17 cellular contexts compared by ENCODE assay signal in the genomic region with DNA sequence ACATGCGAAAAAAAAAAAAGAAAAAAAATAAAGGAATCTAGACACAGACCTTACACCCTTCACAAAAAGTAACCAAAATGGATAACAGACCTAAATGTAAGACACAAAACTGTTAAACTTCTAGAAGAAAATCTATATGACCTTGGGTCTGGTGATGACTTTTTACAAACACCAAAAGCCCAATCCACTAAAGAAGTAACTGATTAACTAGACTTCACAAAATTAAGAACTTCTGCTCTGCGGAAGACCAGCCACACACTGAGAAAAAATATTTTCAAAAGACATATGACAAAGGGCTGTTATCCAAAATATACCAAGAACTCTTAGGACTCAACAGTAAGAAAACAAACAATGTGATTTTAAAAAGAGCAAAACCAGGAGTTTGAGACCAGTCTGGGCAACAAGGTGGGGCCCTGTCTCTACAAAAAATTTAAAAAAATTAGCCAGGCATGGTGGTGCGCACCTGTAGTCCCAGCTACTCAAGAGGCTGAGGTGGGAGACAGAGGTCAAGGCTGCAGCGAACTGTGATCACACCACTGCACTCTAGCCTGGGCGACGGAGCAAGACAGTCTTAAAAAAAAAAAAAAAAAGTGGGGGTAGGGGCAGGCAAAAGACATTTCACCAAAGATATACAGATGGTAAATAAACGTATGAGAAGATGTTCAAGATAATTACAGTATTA. TPM values are rescaled to one million over a fixed set of nuclear protein-coding genes. Genes with fewer than 3 reads are reported as not detected.
DNase-seq lines count a peak whose midpoint lies in the region; ATAC-seq and TF ChIP-seq lines count a peak whose summit lies in the region.
"Had no signal": no experiment of that assay in that cellular context is flagged by ENCODE, and none has a peak within 500 bp of the region (broad histone marks: within the 10 kb centered on the region; RNA-seq: fewer than 3 reads in every experiment).

No MANE protein-coding gene starts in this region.

- H3K36me3 ChIP-seq in psoas muscle (ENCODE audit: insufficient read depth in 1 of 2, low read depth in 1 of 2), result peaks cover 0 to 55% of the 10 kb centered on the region in 2 donors

- H3K27me3 Mint-ChIP-seq in CD14-positive monocyte (ENCODE audit: low read depth in 3 of 3) (no peaks in the 10 kb centered on the region), IgD-negative memory B cell (no peaks in the 10 kb centered on the region)
- no peaks in the 10 kb centered on the region for H3K27me3 Mint-ChIP-seq in activated T-cell treated with anti-CD3 and anti-CD28 coated beads, Interleukin-2, amount 50 U/mL, for 4 hours (ENCODE audit: low read depth)
- H3K27me3 Mint-ChIP-seq: CD8-positive, alpha-beta memory T cell had no signal

- ATAC-seq in left lobe of liver (peak; percentile 43), psoas muscle (no peak)
- ATAC-seq in activated T-cell treated with anti-CD3 and anti-CD28 coated beads, Interleukin-2, amount 50 U/mL, for 4 hours, result no peak

- H3K27ac ChIP-seq in psoas muscle, result peak overlapping the region; percentile 58

- peaks cover 2% of the 10 kb centered on the region for H3K4me1 Mint-ChIP-seq in CD14-positive monocyte
- H3K4me1 Mint-ChIP-seq in IgD-negative memory B cell, result peaks cover 41 to 53% (median 47%) of the 10 kb centered on the region in 3 donors
- H3K4me1 Mint-ChIP-seq in activated T-cell treated with anti-CD3 and anti-CD28 coated beads, Interleukin-2, amount 50 U/mL, for 4 hours (ENCODE audit: low read depth), result peaks cover 46% of the 10 kb centered on the region

- H3K4me3 ChIP-seq in psoas muscle, result no peak overlapping the region

- H3K4me3 Mint-ChIP-seq in CD14-positive monocyte, result no peak overlapping the region
- H3K4me3 Mint-ChIP-seq in IgD-negative memory B cell, result no peak overlapping the region
- H3K4me3 Mint-ChIP-seq in activated T-cell treated with anti-CD3 and anti-CD28 coated beads, Interleukin-2, amount 50 U/mL, for 4 hours, result no peak overlapping the region
- H3K4me3 Mint-ChIP-seq: CD8-positive, alpha-beta memory T cell; HFFc6 had no signal

- H3K27me3 ChIP-seq in psoas muscle (ENCODE audit: insufficient read depth in 3 of 3, low read length in 2 of 3), result no peaks in the 10 kb centered on the region
- H3K27me3 ChIP-seq: BE2C had no signal

- H3K36me3 Mint-ChIP-seq in CD14-positive monocyte (peaks cover 70 to 87% of the 10 kb centered on the region in 2 donors), IgD-negative memory B cell (peaks cover 20% of the 10 kb centered on the region)
- H3K36me3 Mint-ChIP-seq in activated T-cell treated with anti-CD3 and anti-CD28 coated beads, Interleukin-2, amount 50 U/mL, for 4 hours (ENCODE audit: insufficient read depth), result peaks cover 53% of the 10 kb centered on the region

- H3K4me1 ChIP-seq in psoas muscle, result peaks cover 39% of the 10 kb centered on the region
- H3K4me1 ChIP-seq: BE2C had no signal

- no peaks in the 10 kb centered on the region for H3K9me3 ChIP-seq in psoas muscle
- H3K9me3 ChIP-seq: BE2C had no signal

- 92 to 98% (median 95%) methylated on average over 7 of the region's 7 CpGs for WGBS in psoas muscle, 3 donors

- H3K9me3 Mint-ChIP-seq in CD14-positive monocyte, result peaks cover 0 to 2% (median 0%) of the 10 kb centered on the region in 7 donors
- no peaks in the 10 kb centered on the region for H3K9me3 Mint-ChIP-seq in IgD-negative memory B cell
- H3K9me3 Mint-ChIP-seq in activated T-cell treated with anti-CD3 and anti-CD28 coated beads, Interleukin-2, amount 50 U/mL, for 4 hours, result no peaks in the 10 kb centered on the region
- H3K9me3 Mint-ChIP-seq: CD8-positive, alpha-beta memory T cell; HFFc6 had no signal

- H3K27ac Mint-ChIP-seq in CD14-positive monocyte, result peak overlapping the region in 5 of 7 donors; percentile 16 to 77 (median 47)
- peak overlapping the region in 2 of 3 donors; percentile 46 to 83 for H3K27ac Mint-ChIP-seq in IgD-negative memory B cell
- H3K27ac Mint-ChIP-seq: HFFc6 had no signal

- intact Hi-C loops in CD14-positive monocyte (cut with micrococcal nuclease), result no loop called here
- intact Hi-C loops in psoas muscle (cut with DNase I), result no loop called here

- TF ChIP-seq CTCF in CD14-positive monocyte (IDR thresholded peaks at IDR 0.05), result no peak
- no peak for TF ChIP-seq CTCF in psoas muscle (IDR thresholded peaks at IDR 0.05)

- DNase-seq in CD14-positive monocyte (ENCODE audit: low spot score) (no peak), left lobe of liver (ENCODE audit: low spot score) (no peak), psoas muscle (no peak), NCI-H524 treated with DMSO at 0.1 percent for 48 hours (lab: John Stamatoyannopoulos, UW) (no peak), NK-92 (lab: John Stamatoyannopoulos, UW; ENCODE audit: unreplicated experiment) (no peak), anterior cingulate cortex (lab: John Stamatoyannopoulos, UW) (no peak)
- no peak for DNase-seq in activated T-cell treated with anti-CD3 and anti-CD28 coated beads, Interleukin-2, amount 50 U/mL, for 4 hours
- DNase-seq: BE2C; CD8-positive, alpha-beta memory T cell; GOT3; HFFc6; Kasumi-1; NCI-H1930; NCI-H2171; NCI-H446 treated with DMSO at 0.1 percent for 48 hours; SHP77 treated with DMSO at 0.1 percent for 48 hours had no signal

RNA-seq across cellular contexts. Expression of a gene that starts 9.8 kb away (rescaled TPM):
- polyA plus RNA-seq in CD14-positive monocyte, result 10 to 100 TPM; 17.7 to 23.3 TPM
- 321 TPM for polyA plus RNA-seq in IgD-negative memory B cell
- 37.0 TPM for total RNA-seq in left lobe of liver
- 10 to 100 TPM; 53.2 to 85.8 (median 60.2) TPM for total RNA-seq in psoas muscle
- polyA plus RNA-seq in psoas muscle, result 10 to 100 TPM; 23.8 to 72.9 (median 26.0) TPM
- 100 to 1,000 TPM; 209 to 218 (median 213) TPM for total RNA-seq in activated T-cell treated with anti-CD3 and anti-CD28 coated beads, Interleukin-2, amount 50 U/mL, for 4 hours
